In genomic region chr7:157865351-157866165, GRCh38 we compare ENCODE assay signal across 28 cellular contexts.
"Had no signal": no experiment of that assay in that cellular context is flagged by ENCODE, and none has a peak within 500 bp of the region (broad histone marks: within the 10 kb centered on the region; RNA-seq: fewer than 3 reads in every experiment).

No MANE protein-coding gene starts in this region.

- H3K27me3 ChIP-seq: breast epithelium, hepatocyte, right atrium auricular region, stomach, thyroid gland, upper lobe of right lung had no signal

- H3K27ac Mint-ChIP-seq: activated B cell treated with CpG ODN at 0.5 μM for 24 hours; activated CD8-positive, alpha-beta T cell treated with anti-CD3 and anti-CD28 coated beads for 36 hours; activated T-helper 2 cell treated with anti-CD3 and anti-CD28 coated beads, Interferon-gamma antibody, Interleukin-2, Interleukin-4, amounts not matched to agents 10 μg/mL and 5 μg/mL and 100 μg/mL, durations not matched to agents 14 hours and 24 hours and 36 hours; natural killer cell treated with Interleukin-12 subunit alpha and Interleukin-12 subunit beta and Interleukin-15 and Interleukin-18, amount 100 ng/mL, for 72 hours; stimulated activated naive B cell treated with anti-CD40 and anti-IgM and Interleukin-4, amounts not matched to agents 10 μg/mL and 1 μg/mL and 100 μg/mL, for 72 hours; T-helper 2 cell treated with Interferon-gamma antibody and Interleukin-4, amounts not matched to agents 5 μg/mL and 100 μg/mL, for 36 hours had no signal

- H3K36me3 ChIP-seq: breast epithelium, right atrium auricular region, thyroid gland, upper lobe of right lung had no signal

- H3K9me3 Mint-ChIP-seq: activated B cell treated with CpG ODN at 0.5 μM for 24 hours; activated CD8-positive, alpha-beta T cell treated with anti-CD3 and anti-CD28 coated beads for 36 hours; activated T-helper 2 cell treated with anti-CD3 and anti-CD28 coated beads, Interferon-gamma antibody, Interleukin-2, Interleukin-4, amounts not matched to agents 10 μg/mL and 5 μg/mL and 100 μg/mL, durations not matched to agents 14 hours and 24 hours and 36 hours; natural killer cell treated with Interleukin-12 subunit alpha and Interleukin-12 subunit beta and Interleukin-15 and Interleukin-18, amount 100 ng/mL, for 72 hours; stimulated activated naive B cell treated with anti-CD40 and anti-IgM and Interleukin-4, amounts not matched to agents 10 μg/mL and 1 μg/mL and 100 μg/mL, for 72 hours; T-helper 2 cell treated with Interferon-gamma antibody and Interleukin-4, amounts not matched to agents 5 μg/mL and 100 μg/mL, for 36 hours had no signal

- H3K4me3 ChIP-seq: breast epithelium, hepatocyte, mucosa of descending colon, psoas muscle, right atrium auricular region, smooth muscle cell, stomach, thyroid gland, upper lobe of right lung had no signal

- H3K4me1 ChIP-seq: breast epithelium, parathyroid adenoma, psoas muscle, right atrium auricular region, stomach, thyroid gland, upper lobe of right lung had no signal

- H3K27me3 Mint-ChIP-seq: activated B cell treated with CpG ODN at 0.5 μM for 24 hours; activated CD8-positive, alpha-beta T cell treated with anti-CD3 and anti-CD28 coated beads for 36 hours; natural killer cell treated with Interleukin-12 subunit alpha and Interleukin-12 subunit beta and Interleukin-15 and Interleukin-18, amount 100 ng/mL, for 72 hours; stimulated activated naive B cell treated with anti-CD40 and anti-IgM and Interleukin-4, amounts not matched to agents 10 μg/mL and 1 μg/mL and 100 μg/mL, for 72 hours had no signal

- H3K27ac ChIP-seq: breast epithelium, hepatocyte, parathyroid adenoma, psoas muscle, right atrium auricular region, stomach, thyroid gland, upper lobe of right lung had no signal

- H3K4me3 Mint-ChIP-seq: activated B cell treated with CpG ODN at 0.5 μM for 24 hours; activated CD8-positive, alpha-beta T cell treated with anti-CD3 and anti-CD28 coated beads for 36 hours; natural killer cell treated with Interleukin-12 subunit alpha and Interleukin-12 subunit beta and Interleukin-15 and Interleukin-18, amount 100 ng/mL, for 72 hours; stimulated activated naive B cell treated with anti-CD40 and anti-IgM and Interleukin-4, amounts not matched to agents 10 μg/mL and 1 μg/mL and 100 μg/mL, for 72 hours; T-helper 2 cell treated with Interferon-gamma antibody and Interleukin-4, amounts not matched to agents 5 μg/mL and 100 μg/mL, for 36 hours had no signal

- H3K9me3 ChIP-seq: psoas muscle, right atrium auricular region, thyroid gland, upper lobe of right lung had no signal

- ATAC-seq: activated CD8-positive, alpha-beta T cell treated with anti-CD3 and anti-CD28 coated beads for 36 hours; activated naive CD4-positive, alpha-beta T cell treated with anti-CD3 and anti-CD28 coated beads, Interleukin-2, amount 50 U/mL, for 72 hours; left cardiac atrium; left ventricle myocardium superior; mucosa of descending colon; psoas muscle; stimulated activated naive B cell treated with anti-CD40 and anti-IgM and Interleukin-4, amounts not matched to agents 10 μg/mL and 1 μg/mL and 100 μg/mL, for 72 hours had no signal

- H3K36me3 Mint-ChIP-seq: natural killer cell treated with Interleukin-12 subunit alpha and Interleukin-12 subunit beta and Interleukin-15 and Interleukin-18, amount 100 ng/mL, for 72 hours; stimulated activated naive B cell treated with anti-CD40 and anti-IgM and Interleukin-4, amounts not matched to agents 10 μg/mL and 1 μg/mL and 100 μg/mL, for 72 hours had no signal

- H3K4me1 Mint-ChIP-seq: activated B cell treated with CpG ODN at 0.5 μM for 24 hours; stimulated activated naive B cell treated with anti-CD40 and anti-IgM and Interleukin-4, amounts not matched to agents 10 μg/mL and 1 μg/mL and 100 μg/mL, for 72 hours had no signal

- DNase-seq: activated B cell treated with CpG ODN at 0.5 μM for 24 hours; activated CD4-positive, alpha-beta T cell treated with anti-CD3 and anti-CD28 coated beads, Interleukin-2, amount 50 U/mL, for 1 hour; activated CD8-positive, alpha-beta T cell treated with anti-CD3 and anti-CD28 coated beads for 36 hours; activated naive CD4-positive, alpha-beta T cell; activated T-cell treated with anti-CD3 and anti-CD28 coated beads, Interleukin-2, amount 50 U/mL, for 48 hours; central memory CD4-positive, alpha-beta T cell; dermis blood vessel endothelial cell; effector CD4-positive, alpha-beta T cell; left cardiac atrium; left ventricle myocardium superior; mucosa of descending colon; nucleus accumbens; psoas muscle; stimulated activated CD4-positive, alpha-beta T cell treated with anti-CD3 and anti-CD28 coated beads, Interleukin-15, amount 100 ng/mL, for 24 hours; stimulated activated CD4-positive, alpha-beta T cell treated with anti-CD3 and anti-CD28 coated beads, Interleukin-2, amount 100 ng/mL, for 24 hours; stimulated activated naive B cell treated with anti-CD40 and anti-IgM and Interleukin-4, amounts not matched to agents 10 μg/mL and 1 μg/mL and 100 μg/mL, for 72 hours; stomach; thyroid gland; upper lobe of right lung had no signal
